In genomic region chr5:132714456-132715307, GRCh38 we compare ENCODE assay signal across 8 cellular contexts. TPM values are rescaled to one million over a fixed set of nuclear protein-coding genes. Genes with fewer than 3 reads are reported as not detected.
DNase-seq lines count a peak whose midpoint lies in the region; ATAC-seq and TF ChIP-seq lines count a peak whose summit lies in the region.

No MANE protein-coding gene starts in this region.

- H3K9me3 Mint-ChIP-seq in T-helper 1 cell treated with Interleukin-12 subunit alpha and Interleukin-12 subunit beta and Interleukin-4 antibody, amounts not matched to agents 30 μg/mL and 1 μg/mL, for 36 hours: no peaks in the 10 kb centered on the region

- H3K36me3 ChIP-seq in A673 (ENCODE audit: insufficient read depth, low read length, poor library complexity, severe bottlenecking): no peaks in the 10 kb centered on the region
- no peaks in the 10 kb centered on the region for H3K36me3 ChIP-seq in ovary

- peak; percentile 67 for TF ChIP-seq CTCF in A673 (conservative IDR thresholded peaks at IDR 0.05; ENCODE audit: low read depth, low read length)
- peak; percentile 5 for TF ChIP-seq CTCF in GM12865 (IDR thresholded peaks at IDR 0.05; ENCODE audit: insufficient read depth, low read depth, low read length, missing control alignments)
- TF ChIP-seq CTCF in ovary (IDR thresholded peaks at IDR 0.05): no peak

- WGBS in ovary, 3 donors: 43 to 60% (median 50%) methylated on average over 11 of the region's 11 CpGs

- no peaks in the 10 kb centered on the region for H3K9me3 ChIP-seq in A673 (ENCODE audit: low read depth, low read length, poor library complexity, severe bottlenecking)
- H3K9me3 ChIP-seq in ovary: no peaks in the 10 kb centered on the region

- POLR2A ChIA-PET in A673 (lab: Charles Lee; ENCODE audit: low non-redundant PET): interaction anchor here (0.6 kb wide), 1 partner anchor 692 kb away, joined by 3 read pairs; no protein-coding TSS in a partner anchor

- no peak for DNase-seq in A673 (ENCODE audit: low spot score)
- peak; percentile 41 for DNase-seq in GM12865 (ENCODE audit: low read depth)
- DNase-seq in inferior parietal cortex (ENCODE audit: extremely low spot score): peak; percentile 30
- no peak for DNase-seq in NCI-H1417 treated with DMSO at 0.1 percent for 48 hours (lab: John Stamatoyannopoulos, UW)
- DNase-seq in activated CD4-positive, CD25-positive, alpha-beta regulatory T cell (lab: John Stamatoyannopoulos, UW): no peak
- DNase-seq in ovary: no peak

- H3K27me3 ChIP-seq in A673 (replicated peaks; ENCODE audit: insufficient read depth, low read depth, low read length, poor library complexity): no peaks in the 10 kb centered on the region
- no peaks in the 10 kb centered on the region for H3K27me3 ChIP-seq in ovary

- no peak for TF ChIP-seq POLR2A in ovary (IDR thresholded peaks at IDR 0.05)

- H3K27ac ChIP-seq in A673 (ENCODE audit: low read depth, low read length, poor library complexity, severe bottlenecking) (no peak overlapping the region), ovary (no peak overlapping the region)

- CTCF ChIA-PET in A673 (lab: Charles Lee): no interaction called here

- H3K4me3 Mint-ChIP-seq in T-helper 1 cell treated with Interleukin-12 subunit alpha and Interleukin-12 subunit beta and Interleukin-4 antibody, amounts not matched to agents 30 μg/mL and 1 μg/mL, for 36 hours: peak overlapping the region; percentile 29

- H3K4me3 ChIP-seq in A673 (ENCODE audit: low read depth, low read length, poor library complexity, severe bottlenecking): no peak overlapping the region
- no peak overlapping the region for H3K4me3 ChIP-seq in GM12865 (ENCODE audit: low read depth, low read length)
- no peak overlapping the region for H3K4me3 ChIP-seq in ovary

- H3K27ac Mint-ChIP-seq in T-helper 1 cell treated with Interleukin-12 subunit alpha and Interleukin-12 subunit beta and Interleukin-4 antibody, amounts not matched to agents 30 μg/mL and 1 μg/mL, for 36 hours: peak overlapping the region; percentile 52

- H3K4me1 Mint-ChIP-seq in T-helper 1 cell treated with Interleukin-12 subunit alpha and Interleukin-12 subunit beta and Interleukin-4 antibody, amounts not matched to agents 30 μg/mL and 1 μg/mL, for 36 hours (ENCODE audit: low read depth): peaks cover 14% of the 10 kb centered on the region

- TF ChIP-seq EP300 in ovary (IDR thresholded peaks at IDR 0.05): no peak

- no TSS peak for BruUV-seq in A673 (replicated peaks; lab: Mats Ljungman, UMichigan)

- intact Hi-C loops in A673 (cut with micrococcal nuclease; ENCODE audit: unreplicated experiment): no loop called here
- intact Hi-C loops in ovary (cut with DNase I): loop anchor here in 1 of 4 donors (10.0 kb wide), 1 partner anchor 330 kb away; no protein-coding TSS in a partner anchor

- H3K36me3 Mint-ChIP-seq in T-helper 1 cell treated with Interleukin-12 subunit alpha and Interleukin-12 subunit beta and Interleukin-4 antibody, amounts not matched to agents 30 μg/mL and 1 μg/mL, for 36 hours (ENCODE audit: low read depth): peaks cover 29% of the 10 kb centered on the region

- H3K27me3 Mint-ChIP-seq in T-helper 1 cell treated with Interleukin-12 subunit alpha and Interleukin-12 subunit beta and Interleukin-4 antibody, amounts not matched to agents 30 μg/mL and 1 μg/mL, for 36 hours (ENCODE audit: low read depth): no peaks in the 10 kb centered on the region

- H3K4me1 ChIP-seq in A673 (ENCODE audit: insufficient read depth, low read length, poor library complexity, severe bottlenecking) (no peaks in the 10 kb centered on the region), ovary (ENCODE audit: insufficient read depth) (peaks cover 4% of the 10 kb centered on the region)

- ATAC-seq in HG02763 (IDR thresholded peaks at IDR 0.05; ENCODE audit: unreplicated experiment): no peak

RNA-seq across cellular contexts. Expression of gene KIF3A, which starts 22.7 kb away (rescaled TPM):
- total RNA-seq in A673 (2021) (17.3 and 19.1 TPM in 2 replicates), ovary (10 to 100 TPM in 4 of 7 donors, 1 to 10 TPM in 3; 8.0 to 13.0 (median 11.3) TPM)
- 1 to 10 TPM; 4.2 to 9.0 TPM for polyA plus RNA-seq in ovary

RNA-seq across cellular contexts. Expression of gene CCNI2, which starts 32.5 kb away (rescaled TPM):
- total RNA-seq in A673 (2021): 0.11 TPM in 1 of 2 replicates, not detected in the other
- total RNA-seq in ovary: 1 to 10 TPM in 1 of 7 donors, under 1 TPM in 1, not detected in 5; 0.10 to 1.4 TPM
- under 1 TPM; 0.32 to 0.67 TPM for polyA plus RNA-seq in ovary

RNA-seq across cellular contexts. Expression of gene IL4, which starts 40.9 kb away (rescaled TPM):
- total RNA-seq in A673 (2021) (not detected in 2 replicates), ovary (not detected)
- not detected for polyA plus RNA-seq in ovary

RNA-seq across cellular contexts. Expression of gene IL13, which starts 56.7 kb away (rescaled TPM):
- total RNA-seq in A673 (2021) (not detected in 2 replicates), ovary (not detected)
- not detected for polyA plus RNA-seq in ovary

Comparison
In these comparisons a context has a peak if more than half of its experiments do, and no peak if none do; other contexts are left out.
1. DNase-seq: peak in GM12865 (single experiment) and inferior parietal cortex (single experiment); none in A673 (single experiment), NCI-H1417 treated with DMSO at 0.1 percent for 48 hours (single experiment), activated CD4-positive, CD25-positive, alpha-beta regulatory T cell (0 of 4) and ovary (0 of 5).
2. CTCF ChIP-seq: peak in A673 (single experiment) and GM12865 (single experiment); none in ovary (0 of 3).